ENCODE assay signal across 8 cellular contexts in genomic region chr6:143368426-143368825, GRCh38.
DNase-seq lines count a peak whose midpoint lies in the region; ATAC-seq and TF ChIP-seq lines count a peak whose summit lies in the region.

No MANE protein-coding gene starts in this region.

- H3K18ac ChIP-seq in H9 (ENCODE audit: insufficient read length, low read depth, low read length) = no peak overlapping the region

- no peak overlapping the region for H3K14ac ChIP-seq in H9 (ENCODE audit: insufficient read depth, low read length)

- TF ChIP-seq CTCF in fibroblast of lung (conservative IDR thresholded peaks at IDR 0.05 in 1 of 2, IDR thresholded peaks at IDR 0.05 in 1 of 2; ENCODE audit: low read depth in 1 of 2, low read length in 2 of 2) (no peak), gastroesophageal sphincter (IDR thresholded peaks at IDR 0.05) (no peak), H9 (conservative IDR thresholded peaks at IDR 0.05) (no peak)

- no peak overlapping the region for H3K4ac ChIP-seq in H9 (ENCODE audit: low read depth, low read length)

- no peak overlapping the region for H3K27ac Mint-ChIP-seq in H9

- no peaks in the 10 kb centered on the region; a peak in 1 of 5 replicates for H3K9me3 Mint-ChIP-seq in H9

- H2AK5ac ChIP-seq in H9 (ENCODE audit: insufficient read length, low read length) = no peak overlapping the region

- DNase-seq in fibroblast of lung (ENCODE audit: low read depth in 2 of 2) = peak; percentile 44 to 47
- DNase-seq in mucosa of gallbladder (ENCODE audit: low spot score) = no peak
- no peak for DNase-seq in activated CD4-positive, alpha-beta T cell treated with anti-CD3 and anti-CD28 coated beads, Interleukin-2, amount 50 U/mL, for 1 hour
- DNase-seq in H9 = no peak

- no peak for TF ChIP-seq EP300 in gastroesophageal sphincter (IDR thresholded peaks at IDR 0.05)

- H3K27me3 ChIP-seq in fibroblast of lung (ENCODE audit: control insufficient read depth, insufficient read depth, low read length) (no peaks in the 10 kb centered on the region), gastroesophageal sphincter (no peaks in the 10 kb centered on the region), H9 (ENCODE audit: insufficient read depth, low read length) (no peaks in the 10 kb centered on the region)

- no peak overlapping the region for H3K23ac ChIP-seq in H9 (ENCODE audit: insufficient read length, low read depth, low read length)

- H3K79me2 ChIP-seq in fibroblast of lung (ENCODE audit: control insufficient read depth, insufficient read depth, low read length) = no peaks in the 10 kb centered on the region
- H3K79me2 ChIP-seq in H9 (ENCODE audit: insufficient read depth, low read length) = no peaks in the 10 kb centered on the region

- H3K9me3 ChIP-seq in fibroblast of lung (ENCODE audit: control insufficient read depth, insufficient read depth, low read depth, low read length) (no peaks in the 10 kb centered on the region), gastroesophageal sphincter (no peaks in the 10 kb centered on the region), H9 (ENCODE audit: control insufficient read depth, low read depth, low read length) (no peaks in the 10 kb centered on the region)

- no peak overlapping the region for H2BK20ac ChIP-seq in H9 (ENCODE audit: low read depth, low read length, poor library complexity, severe bottlenecking)

- H3K4me1 Mint-ChIP-seq in H9 = no peaks in the 10 kb centered on the region; a peak in 1 of 4 replicates

- no peaks in the 10 kb centered on the region for H4K20me1 ChIP-seq in fibroblast of lung (ENCODE audit: control insufficient read depth, extremely low read depth, insufficient read depth, low read length)
- no peaks in the 10 kb centered on the region for H4K20me1 ChIP-seq in H9 (ENCODE audit: control insufficient read depth, insufficient read depth, insufficient read length)

- no peak overlapping the region for H2BK120ac ChIP-seq in H9 (ENCODE audit: low read depth, low read length, poor library complexity, severe bottlenecking)

- no peak overlapping the region for H3K56ac ChIP-seq in H9 (ENCODE audit: insufficient read length, low read depth, low read length)

- no peak overlapping the region for H2BK15ac ChIP-seq in H9 (ENCODE audit: low read depth, low read length)

- H3K9ac ChIP-seq in fibroblast of lung (ENCODE audit: insufficient read depth, low read length) (no peak overlapping the region), H9 (ENCODE audit: extremely low read depth, insufficient read length, low read length) (no peak overlapping the region)

- no peaks in the 10 kb centered on the region for H3K27me3 Mint-ChIP-seq in H9 (ENCODE audit: low read depth)

- peak; percentile 99 for ATAC-seq in GM18508 (IDR thresholded peaks at IDR 0.05; ENCODE audit: insufficient read depth, unreplicated experiment)
- peak; percentile 99 for ATAC-seq in GM21447 (IDR thresholded peaks at IDR 0.05; ENCODE audit: unreplicated experiment)
- ATAC-seq in HG03457 (IDR thresholded peaks at IDR 0.05; ENCODE audit: unreplicated experiment) = peak; percentile 99
- no peak for ATAC-seq in gastroesophageal sphincter

- H2AFZ ChIP-seq in fibroblast of lung (ENCODE audit: low read length) (no peak overlapping the region), H9 (ENCODE audit: low read length) (no peak overlapping the region)

- H2BK5ac ChIP-seq in H9 (ENCODE audit: insufficient read length, low read length) = no peak overlapping the region

- no peaks in the 10 kb centered on the region for H3K79me1 ChIP-seq in H9 (ENCODE audit: insufficient read depth, low read depth, low read length, poor library complexity, severe bottlenecking)

- 93 to 100% methylated on average over 2 of the region's 2 CpGs for WGBS in gastroesophageal sphincter (ENCODE audit: low coverage in 1 of 2), 2 donors
- WGBS in H9 (ENCODE audit: extremely low coverage, insufficient read length, low lambda C conversion rate) = no CpG with 5 or more reads among the region's 2 CpGs

- H3K4me2 ChIP-seq in fibroblast of lung (ENCODE audit: extremely low read depth, insufficient read depth, low read length) (no peak overlapping the region), H9 (ENCODE audit: insufficient read depth, insufficient read length, low read length) (no peak overlapping the region)

- H3K27ac ChIP-seq in fibroblast of lung (ENCODE audit: insufficient read depth, low read length) (no peak overlapping the region), gastroesophageal sphincter (no peak overlapping the region), H9 (ENCODE audit: insufficient read length, low read depth, low read length) (no peak overlapping the region)

- no peaks in the 10 kb centered on the region for H3K4me1 ChIP-seq in fibroblast of lung (ENCODE audit: control insufficient read depth, extremely low read depth, insufficient read depth, low read length)
- H3K4me1 ChIP-seq in gastroesophageal sphincter = no peaks in the 10 kb centered on the region
- H3K4me1 ChIP-seq in H9 (ENCODE audit: insufficient read depth, low read length) = no peaks in the 10 kb centered on the region

- no peak overlapping the region for H3T11ph ChIP-seq in H9 (ENCODE audit: low read length)

- TF ChIP-seq POLR2A in gastroesophageal sphincter (IDR thresholded peaks at IDR 0.05) = no peak

- H3K4me3 ChIP-seq in fibroblast of lung (replicated peaks in 1 of 4; ENCODE audit: control extremely low read depth in 1 of 4, insufficient read depth in 1 of 4, low read depth in 3 of 4, low read length in 4 of 4) = no peak overlapping the region
- no peak overlapping the region for H3K4me3 ChIP-seq in gastroesophageal sphincter

- no peak overlapping the region for H4K8ac ChIP-seq in H9 (replicated peaks; ENCODE audit: insufficient read length, low read depth, low read length)

- no peak overlapping the region for H2BK12ac ChIP-seq in H9 (ENCODE audit: insufficient read length, low read depth, low read length)

- no peak overlapping the region for H4K5ac ChIP-seq in H9 (ENCODE audit: insufficient read length, low read depth, low read length)

- H3K36me3 Mint-ChIP-seq in H9 (ENCODE audit: insufficient read depth in 1 of 3, low read depth in 3 of 3) = no peaks in the 10 kb centered on the region

- H3K4me3 Mint-ChIP-seq in H9 = no peak overlapping the region

- H3K23me2 ChIP-seq in H9 (ENCODE audit: insufficient read length, low read depth, low read length, poor library complexity, severe bottlenecking) = no peaks in the 10 kb centered on the region

- no peak overlapping the region for H4K91ac ChIP-seq in H9 (ENCODE audit: insufficient read length, low read depth, low read length)

- no peaks in the 10 kb centered on the region for H3K36me3 ChIP-seq in fibroblast of lung (ENCODE audit: control insufficient read depth, insufficient read depth, low read length)
- no peaks in the 10 kb centered on the region for H3K36me3 ChIP-seq in gastroesophageal sphincter

Comparison
In these comparisons a context has a peak if more than half of its experiments do, and no peak if none do; other contexts are left out.
1. DNase-seq: peak in fibroblast of lung (2 of 2); none in mucosa of gallbladder (single experiment), activated CD4-positive, alpha-beta T cell treated with anti-CD3 and anti-CD28 coated beads, Interleukin-2, amount 50 U/mL, for 1 hour (single experiment) and H9 (single experiment).